15 cellular contexts compared by ENCODE assay signal in the genomic region with DNA sequence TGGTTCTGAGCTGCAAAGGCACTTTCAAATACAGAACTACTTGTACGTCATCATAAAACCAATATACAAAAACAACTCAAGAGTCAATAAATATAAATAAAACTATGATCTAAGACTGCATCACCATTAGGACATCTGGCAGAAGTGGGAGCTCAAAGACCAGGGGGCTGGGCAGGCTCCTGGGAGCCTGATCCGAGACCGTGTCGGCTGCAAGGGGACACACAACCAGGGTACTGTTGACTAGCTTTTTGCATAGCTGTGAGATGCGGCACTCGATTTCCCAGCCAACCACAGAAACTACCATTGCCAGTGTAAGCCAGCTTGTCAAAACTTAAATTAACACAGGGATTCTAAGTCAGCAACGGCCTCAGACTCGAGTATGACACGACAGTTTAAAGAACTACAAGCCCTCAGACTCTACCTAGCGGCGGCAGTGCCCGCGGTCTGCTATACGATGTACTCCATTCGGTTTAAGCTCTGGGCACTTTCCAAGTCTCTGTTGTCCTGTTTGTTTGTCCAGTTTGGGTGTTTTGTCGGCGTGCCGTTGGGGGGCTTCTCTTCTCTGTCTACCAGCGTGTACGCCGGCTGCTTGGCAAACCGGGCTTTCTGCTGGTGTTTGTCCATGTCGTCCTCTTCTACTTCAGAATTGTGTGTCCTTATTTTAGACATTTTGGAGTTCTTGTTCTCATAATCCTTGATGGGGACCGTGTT. TPM values are rescaled to one million over a fixed set of nuclear protein-coding genes. Genes with fewer than 3 reads are reported as not detected.
DNase-seq lines count a peak whose midpoint lies in the region; ATAC-seq, FAIRE-seq and TF ChIP-seq lines count a peak whose summit lies in the region.
"Had no signal": no experiment of that assay in that cellular context is flagged by ENCODE, and none has a peak within 500 bp of the region (broad histone marks: within the 10 kb centered on the region; RNA-seq: fewer than 3 reads in every experiment).

No MANE protein-coding gene starts in this region.

- H3K27ac Mint-ChIP-seq in brain = peak overlapping the region; percentile 47 to 94 (median 90)

- no peak for TF ChIP-seq CTCF in brain (conservative IDR thresholded peaks at IDR 0.05)

- H3K4me1 ChIP-seq in skeletal muscle tissue (ENCODE audit: control insufficient read depth in 3 of 3, insufficient read depth in 3 of 3, low read length in 3 of 3) = peaks cover 30 to 34% (median 34%) of the 10 kb centered on the region in 3 donors

- H3K9me3 ChIP-seq in skeletal muscle tissue (ENCODE audit: control insufficient read depth in 3 of 3, low read length in 3 of 3) = no peaks in the 10 kb centered on the region

- peaks cover 33 to 51% (median 36%) of the 10 kb centered on the region in 3 donors for H3K36me3 ChIP-seq in skeletal muscle tissue (ENCODE audit: control insufficient read depth in 3 of 3, insufficient read depth in 3 of 3, low read length in 3 of 3)

- H3K27me3 Mint-ChIP-seq in brain = peaks cover 5% of the 10 kb centered on the region

- H3K9me3 Mint-ChIP-seq in brain = no peaks in the 10 kb centered on the region

- no peak for FAIRE-seq in RCC 7860 (lab: Jason Lieb, UNC)
- FAIRE-seq: G401.6, GM12892, K562 had no signal

- H3K36me3 Mint-ChIP-seq in brain = peaks cover 64% of the 10 kb centered on the region

- H3K4me3 ChIP-seq in skeletal muscle tissue (ENCODE audit: low read length in 3 of 3) = no peak overlapping the region
- H3K4me3 ChIP-seq: K562 had no signal

- H3K27me3 ChIP-seq in skeletal muscle tissue (ENCODE audit: control insufficient read depth in 3 of 3, insufficient read depth in 3 of 3, low read length in 3 of 3) = no peaks in the 10 kb centered on the region

- H3K9ac ChIP-seq in skeletal muscle tissue (ENCODE audit: low read depth in 1 of 3, low read length in 3 of 3) = no peak overlapping the region

- peak; percentile 11 for DNase-seq in HK-2 (ENCODE audit: unreplicated experiment)
- DNase-seq in inferior parietal cortex (ENCODE audit: extremely low spot score) = peak; percentile 31
- no peak for DNase-seq in RCC 7860 (ENCODE audit: low spot score)
- no peak for DNase-seq in cerebellum (ENCODE audit: low spot score)
- DNase-seq in stimulated activated CD8-positive, alpha-beta memory T cell treated with anti-CD3 and anti-CD28 coated beads, Interleukin-4, amount 100 ng/mL, for 48 hours = no peak
- DNase-seq: activated gamma-delta T cell; effector CD4-positive, alpha-beta T cell; NCI-H1048; stimulated activated naive CD4-positive, alpha-beta T cell treated with Interleukin-2 at 50 U/mL for 16 hours had no signal

- no peak for ATAC-seq in HG02588 (IDR thresholded peaks at IDR 0.05; ENCODE audit: unreplicated experiment)
- ATAC-seq: K562 had no signal

- H3K27ac ChIP-seq in skeletal muscle tissue (ENCODE audit: low read depth, low read length) = peak overlapping the region; percentile 61

- peak overlapping the region; percentile 33 to 78 (median 68) for H3K4me3 Mint-ChIP-seq in brain

- peaks cover 78% of the 10 kb centered on the region for H3K4me1 Mint-ChIP-seq in brain

RNA-seq across cellular contexts. Expression of a gene that starts 34.6 kb away (rescaled TPM):
- 15.6 TPM for polyA plus RNA-seq in brain (ENCODE audit: insufficient read depth, low read depth, low replicate concordance)
- total RNA-seq in skeletal muscle tissue (60.5 TPM), cerebellum (50.8 TPM)

Comparison
In these comparisons a context has a peak if more than half of its experiments do, and no peak if none do; other contexts are left out.
1. DNase-seq: peak in HK-2 (single experiment) and inferior parietal cortex (single experiment); none in RCC 7860 (single experiment), cerebellum (single experiment) and stimulated activated CD8-positive, alpha-beta memory T cell treated with anti-CD3 and anti-CD28 coated beads, Interleukin-4, amount 100 ng/mL, for 48 hours (single experiment).